ENCODE assay signal across 1 cellular context in genomic region chr6:36904851-36905393, GRCh38.
TF ChIP-seq lines count a peak whose summit lies in the region.

No MANE protein-coding gene starts in this region.

TF ChIP-seq in K562, 482 proteins besides CTCF, POLR2A, EP300 and RAD21 (continued from another document):
- TF ChIP-seq, protein P1, sequence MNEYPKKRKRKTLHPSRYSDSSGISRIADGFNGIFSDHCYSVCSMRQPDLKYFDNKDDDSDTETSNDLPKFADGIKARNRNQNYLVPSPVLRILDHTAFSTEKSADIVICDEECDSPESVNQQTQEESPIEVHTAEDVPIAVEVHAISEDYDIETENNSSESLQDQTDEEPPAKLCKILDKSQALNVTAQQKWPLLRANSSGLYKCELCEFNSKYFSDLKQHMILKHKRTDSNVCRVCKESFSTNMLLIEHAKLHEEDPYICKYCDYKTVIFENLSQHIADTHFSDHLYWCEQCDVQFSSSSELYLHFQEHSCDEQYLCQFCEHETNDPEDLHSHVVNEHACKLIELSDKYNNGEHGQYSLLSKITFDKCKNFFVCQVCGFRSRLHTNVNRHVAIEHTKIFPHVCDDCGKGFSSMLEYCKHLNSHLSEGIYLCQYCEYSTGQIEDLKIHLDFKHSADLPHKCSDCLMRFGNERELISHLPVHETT (CRISPR knock-in tag; conservative IDR thresholded peaks at IDR 0.05 in 1 of 2, IDR thresholded peaks at IDR 0.05 in 1 of 2) = no peak
- TF ChIP-seq RERE (CRISPR knock-in tag; IDR thresholded peaks at IDR 0.05; ENCODE audit: borderline replicate concordance) (no peak), SMARCC2 (IDR thresholded peaks at IDR 0.05; ENCODE audit: low read depth) (no peak), U2AF1 (optimal IDR thresholded peaks at IDR 0.05; ENCODE audit: low read depth, low read length) (no peak), BRCA1 (IDR thresholded peaks at IDR 0.05) (no peak), BRCA1 (CRISPR knock-in tag; IDR thresholded peaks at IDR 0.05) (no peak), MYBL2 (IDR thresholded peaks at IDR 0.05; ENCODE audit: low read depth) (no peak), MYBL2 (CRISPR knock-in tag; IDR thresholded peaks at IDR 0.05; ENCODE audit: borderline replicate concordance) (no peak), NFE2 (IDR thresholded peaks at IDR 0.05; ENCODE audit: low read depth) (no peak), SMARCA4 (IDR thresholded peaks at IDR 0.05) (no peak), BCOR (IDR thresholded peaks at IDR 0.05) (peak; percentile 70), TAF7 (tag; IDR thresholded peaks at IDR 0.05) (no peak), RBM25 (IDR thresholded peaks at IDR 0.05; ENCODE audit: low read depth, low read length, severe bottlenecking) (peak; percentile 96), HDAC1 (IDR thresholded peaks at IDR 0.05) (no peak), DIDO1 (tag; IDR thresholded peaks at IDR 0.05; ENCODE audit: low read depth) (no peak), ESRRA (IDR thresholded peaks at IDR 0.05; ENCODE audit: borderline replicate concordance, low read depth) (peak; percentile 85), FIP1L1 (IDR thresholded peaks at IDR 0.05; ENCODE audit: low read depth, low read length, poor library complexity, severe bottlenecking) (no peak), HOXB6 (CRISPR knock-in tag; IDR thresholded peaks at IDR 0.05; ENCODE audit: borderline replicate concordance) (no peak), CBFA2T3 (IDR thresholded peaks at IDR 0.05) (no peak)
